Comparison of ENCODE assay signal across 1 cellular context in the genomic region with DNA sequence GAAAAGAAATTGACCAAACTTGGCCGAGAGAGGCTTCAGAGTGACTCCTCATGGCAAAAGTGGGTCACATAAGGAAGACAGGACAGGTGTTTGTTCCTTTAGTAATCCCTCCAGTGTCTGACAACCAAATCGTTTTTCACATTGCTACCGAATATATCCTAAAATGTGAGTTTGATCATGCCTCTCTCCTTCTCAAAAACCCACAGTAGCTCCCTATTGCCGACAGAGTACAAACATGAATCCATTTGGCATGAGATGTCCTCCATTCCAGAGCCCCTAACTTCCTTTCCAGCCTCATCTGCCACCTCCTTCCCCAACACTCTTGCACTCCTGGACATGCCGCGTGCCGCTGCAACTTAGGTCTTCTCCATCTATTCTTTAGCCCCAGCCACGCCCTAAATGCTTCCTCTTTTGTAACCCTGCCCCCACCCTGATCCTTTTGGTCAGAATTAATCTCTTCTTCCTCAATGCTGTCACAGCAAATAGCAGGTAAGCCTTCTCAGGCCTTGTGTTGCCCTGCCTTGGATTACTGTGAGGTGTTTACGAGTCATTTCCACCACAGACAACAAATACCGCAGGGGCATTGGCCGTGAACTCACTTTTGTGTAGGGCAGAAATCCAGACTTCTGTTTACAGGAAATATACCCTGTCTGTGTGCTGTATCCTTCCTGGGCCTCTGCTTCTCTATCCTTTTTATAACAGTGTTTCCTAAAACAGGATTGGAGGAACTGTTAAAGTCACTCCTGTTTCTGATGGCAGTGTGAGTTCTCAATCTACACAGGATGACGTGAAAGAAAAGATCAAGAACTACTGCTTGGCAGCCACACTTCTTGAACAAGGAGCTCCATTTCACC.
TF ChIP-seq lines count a peak whose summit lies in the region.

No MANE protein-coding gene starts in this region.

TF ChIP-seq in K562, 482 proteins besides CTCF, POLR2A, EP300 and RAD21 (continued from another document and continues in another):
- TF ChIP-seq, protein P1, sequence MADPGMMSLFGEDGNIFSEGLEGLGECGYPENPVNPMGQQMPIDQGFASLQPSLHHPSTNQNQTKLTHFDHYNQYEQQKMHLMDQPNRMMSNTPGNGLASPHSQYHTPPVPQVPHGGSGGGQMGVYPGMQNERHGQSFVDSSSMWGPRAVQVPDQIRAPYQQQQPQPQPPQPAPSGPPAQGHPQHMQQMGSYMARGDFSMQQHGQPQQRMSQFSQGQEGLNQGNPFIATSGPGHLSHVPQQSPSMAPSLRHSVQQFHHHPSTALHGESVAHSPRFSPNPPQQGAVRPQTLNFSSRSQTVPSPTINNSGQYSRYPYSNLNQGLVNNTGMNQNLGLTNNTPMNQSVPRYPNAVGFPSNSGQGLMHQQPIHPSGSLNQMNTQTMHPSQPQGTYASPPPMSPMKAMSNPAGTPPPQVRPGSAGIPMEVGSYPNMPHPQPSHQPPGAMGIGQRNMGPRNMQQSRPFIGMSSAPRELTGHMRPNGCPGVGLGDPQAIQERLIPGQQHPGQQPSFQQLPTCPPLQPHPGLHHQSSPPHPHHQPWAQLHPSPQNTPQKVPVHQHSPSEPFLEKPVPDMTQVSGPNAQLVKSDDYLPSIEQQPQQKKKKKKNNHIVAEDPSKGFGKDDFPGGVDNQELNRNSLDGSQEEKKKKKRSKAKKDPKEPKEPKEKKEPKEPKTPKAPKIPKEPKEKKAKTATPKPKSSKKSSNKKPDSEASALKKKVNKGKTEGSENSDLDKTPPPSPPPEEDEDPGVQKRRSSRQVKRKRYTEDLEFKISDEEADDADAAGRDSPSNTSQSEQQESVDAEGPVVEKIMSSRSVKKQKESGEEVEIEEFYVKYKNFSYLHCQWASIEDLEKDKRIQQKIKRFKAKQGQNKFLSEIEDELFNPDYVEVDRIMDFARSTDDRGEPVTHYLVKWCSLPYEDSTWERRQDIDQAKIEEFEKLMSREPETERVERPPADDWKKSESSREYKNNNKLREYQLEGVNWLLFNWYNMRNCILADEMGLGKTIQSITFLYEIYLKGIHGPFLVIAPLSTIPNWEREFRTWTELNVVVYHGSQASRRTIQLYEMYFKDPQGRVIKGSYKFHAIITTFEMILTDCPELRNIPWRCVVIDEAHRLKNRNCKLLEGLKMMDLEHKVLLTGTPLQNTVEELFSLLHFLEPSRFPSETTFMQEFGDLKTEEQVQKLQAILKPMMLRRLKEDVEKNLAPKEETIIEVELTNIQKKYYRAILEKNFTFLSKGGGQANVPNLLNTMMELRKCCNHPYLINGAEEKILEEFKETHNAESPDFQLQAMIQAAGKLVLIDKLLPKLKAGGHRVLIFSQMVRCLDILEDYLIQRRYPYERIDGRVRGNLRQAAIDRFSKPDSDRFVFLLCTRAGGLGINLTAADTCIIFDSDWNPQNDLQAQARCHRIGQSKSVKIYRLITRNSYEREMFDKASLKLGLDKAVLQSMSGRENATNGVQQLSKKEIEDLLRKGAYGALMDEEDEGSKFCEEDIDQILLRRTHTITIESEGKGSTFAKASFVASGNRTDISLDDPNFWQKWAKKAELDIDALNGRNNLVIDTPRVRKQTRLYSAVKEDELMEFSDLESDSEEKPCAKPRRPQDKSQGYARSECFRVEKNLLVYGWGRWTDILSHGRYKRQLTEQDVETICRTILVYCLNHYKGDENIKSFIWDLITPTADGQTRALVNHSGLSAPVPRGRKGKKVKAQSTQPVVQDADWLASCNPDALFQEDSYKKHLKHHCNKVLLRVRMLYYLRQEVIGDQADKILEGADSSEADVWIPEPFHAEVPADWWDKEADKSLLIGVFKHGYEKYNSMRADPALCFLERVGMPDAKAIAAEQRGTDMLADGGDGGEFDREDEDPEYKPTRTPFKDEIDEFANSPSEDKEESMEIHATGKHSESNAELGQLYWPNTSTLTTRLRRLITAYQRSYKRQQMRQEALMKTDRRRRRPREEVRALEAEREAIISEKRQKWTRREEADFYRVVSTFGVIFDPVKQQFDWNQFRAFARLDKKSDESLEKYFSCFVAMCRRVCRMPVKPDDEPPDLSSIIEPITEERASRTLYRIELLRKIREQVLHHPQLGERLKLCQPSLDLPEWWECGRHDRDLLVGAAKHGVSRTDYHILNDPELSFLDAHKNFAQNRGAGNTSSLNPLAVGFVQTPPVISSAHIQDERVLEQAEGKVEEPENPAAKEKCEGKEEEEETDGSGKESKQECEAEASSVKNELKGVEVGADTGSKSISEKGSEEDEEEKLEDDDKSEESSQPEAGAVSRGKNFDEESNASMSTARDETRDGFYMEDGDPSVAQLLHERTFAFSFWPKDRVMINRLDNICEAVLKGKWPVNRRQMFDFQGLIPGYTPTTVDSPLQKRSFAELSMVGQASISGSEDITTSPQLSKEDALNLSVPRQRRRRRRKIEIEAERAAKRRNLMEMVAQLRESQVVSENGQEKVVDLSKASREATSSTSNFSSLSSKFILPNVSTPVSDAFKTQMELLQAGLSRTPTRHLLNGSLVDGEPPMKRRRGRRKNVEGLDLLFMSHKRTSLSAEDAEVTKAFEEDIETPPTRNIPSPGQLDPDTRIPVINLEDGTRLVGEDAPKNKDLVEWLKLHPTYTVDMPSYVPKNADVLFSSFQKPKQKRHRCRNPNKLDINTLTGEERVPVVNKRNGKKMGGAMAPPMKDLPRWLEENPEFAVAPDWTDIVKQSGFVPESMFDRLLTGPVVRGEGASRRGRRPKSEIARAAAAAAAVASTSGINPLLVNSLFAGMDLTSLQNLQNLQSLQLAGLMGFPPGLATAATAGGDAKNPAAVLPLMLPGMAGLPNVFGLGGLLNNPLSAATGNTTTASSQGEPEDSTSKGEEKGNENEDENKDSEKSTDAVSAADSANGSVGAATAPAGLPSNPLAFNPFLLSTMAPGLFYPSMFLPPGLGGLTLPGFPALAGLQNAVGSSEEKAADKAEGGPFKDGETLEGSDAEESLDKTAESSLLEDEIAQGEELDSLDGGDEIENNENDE (IDR thresholded peaks at IDR 0.05; ENCODE audit: low read depth, low read length), result no peak
- TF ChIP-seq TAF7 (tag; IDR thresholded peaks at IDR 0.05) (no peak), ZNF23 (CRISPR knock-in tag; IDR thresholded peaks at IDR 0.05) (no peak), RBM25 (IDR thresholded peaks at IDR 0.05; ENCODE audit: low read depth, low read length, severe bottlenecking) (peak; percentile 61), FOXK1 (CRISPR knock-in tag; IDR thresholded peaks at IDR 0.05; ENCODE audit: borderline replicate concordance) (no peak), STAG1 (CRISPR knock-in tag; IDR thresholded peaks at IDR 0.05; ENCODE audit: borderline replicate concordance) (no peak), ZNF436 (CRISPR knock-in tag; IDR thresholded peaks at IDR 0.05) (no peak), HEY1 (CRISPR knock-in tag; IDR thresholded peaks at IDR 0.05; ENCODE audit: borderline replicate concordance) (no peak), HMG20A (CRISPR knock-in tag; conservative IDR thresholded peaks at IDR 0.05) (no peak), FOS (IDR thresholded peaks at IDR 0.05; ENCODE audit: extremely low read depth, insufficient read length) (no peak), ZBTB7A (IDR thresholded peaks at IDR 0.05; ENCODE audit: borderline replicate concordance, control insufficient read depth, low read depth, low read length) (no peak), ZNF561 (CRISPR knock-in tag; conservative IDR thresholded peaks at IDR 0.05) (no peak), SMC3 (conservative IDR thresholded peaks at IDR 0.05; ENCODE audit: insufficient read depth, low read depth, low read length) (no peak), MEIS2 (IDR thresholded peaks at IDR 0.05; ENCODE audit: partially characterized antibody) (peak; percentile 12), KDM1A (IDR thresholded peaks at IDR 0.05) (peak in 1 of 2 experiments; percentile 21; a peak in 1 of 4 replicates), SLC30A9 (CRISPR knock-in tag; IDR thresholded peaks at IDR 0.05) (no peak), ZNF197 (CRISPR knock-in tag; IDR thresholded peaks at IDR 0.05; ENCODE audit: low read depth) (no peak), ZNF41 (CRISPR knock-in tag; conservative IDR thresholded peaks at IDR 0.05) (no peak), TCF7L2 (IDR thresholded peaks at IDR 0.05; ENCODE audit: low read depth, low read length) (no peak), HDGF (IDR thresholded peaks at IDR 0.05) (no peak), BMI1 (IDR thresholded peaks at IDR 0.05; ENCODE audit: low read length) (no peak), CBX5 (IDR thresholded peaks at IDR 0.05; ENCODE audit: borderline replicate concordance, low read depth) (no peak), ELF4 (CRISPR knock-in tag; IDR thresholded peaks at IDR 0.05) (no peak), PYGO2 (tag; IDR thresholded peaks at IDR 0.05) (no peak)
- TF ChIP-seq, protein P2, sequence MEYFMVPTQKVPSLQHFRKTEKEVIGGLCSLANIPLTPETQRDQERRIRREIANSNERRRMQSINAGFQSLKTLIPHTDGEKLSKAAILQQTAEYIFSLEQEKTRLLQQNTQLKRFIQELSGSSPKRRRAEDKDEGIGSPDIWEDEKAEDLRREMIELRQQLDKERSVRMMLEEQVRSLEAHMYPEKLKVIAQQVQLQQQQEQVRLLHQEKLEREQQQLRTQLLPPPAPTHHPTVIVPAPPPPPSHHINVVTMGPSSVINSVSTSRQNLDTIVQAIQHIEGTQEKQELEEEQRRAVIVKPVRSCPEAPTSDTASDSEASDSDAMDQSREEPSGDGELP (CRISPR knock-in tag; IDR thresholded peaks at IDR 0.05; ENCODE audit: borderline replicate concordance), result no peak
- TF ChIP-seq, protein P3, sequence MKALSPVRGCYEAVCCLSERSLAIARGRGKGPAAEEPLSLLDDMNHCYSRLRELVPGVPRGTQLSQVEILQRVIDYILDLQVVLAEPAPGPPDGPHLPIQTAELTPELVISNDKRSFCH (CRISPR knock-in tag; IDR thresholded peaks at IDR 0.05), result no peak
- TF ChIP-seq, protein P3 (tag; IDR thresholded peaks at IDR 0.05), result no peak
- TF ChIP-seq, protein P4, sequence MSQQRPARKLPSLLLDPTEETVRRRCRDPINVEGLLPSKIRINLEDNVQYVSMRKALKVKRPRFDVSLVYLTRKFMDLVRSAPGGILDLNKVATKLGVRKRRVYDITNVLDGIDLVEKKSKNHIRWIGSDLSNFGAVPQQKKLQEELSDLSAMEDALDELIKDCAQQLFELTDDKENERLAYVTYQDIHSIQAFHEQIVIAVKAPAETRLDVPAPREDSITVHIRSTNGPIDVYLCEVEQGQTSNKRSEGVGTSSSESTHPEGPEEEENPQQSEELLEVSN (IDR thresholded peaks at IDR 0.05; ENCODE audit: borderline replicate concordance in 1 of 2, extremely low read depth in 1 of 2, insufficient read depth in 1 of 2, insufficient read length in 1 of 2, low read depth in 1 of 2, low read length in 1 of 2, poor library complexity in 1 of 2, severe bottlenecking in 1 of 2), result peak in 1 of 2 experiments; percentile 19
- TF ChIP-seq, protein P5, sequence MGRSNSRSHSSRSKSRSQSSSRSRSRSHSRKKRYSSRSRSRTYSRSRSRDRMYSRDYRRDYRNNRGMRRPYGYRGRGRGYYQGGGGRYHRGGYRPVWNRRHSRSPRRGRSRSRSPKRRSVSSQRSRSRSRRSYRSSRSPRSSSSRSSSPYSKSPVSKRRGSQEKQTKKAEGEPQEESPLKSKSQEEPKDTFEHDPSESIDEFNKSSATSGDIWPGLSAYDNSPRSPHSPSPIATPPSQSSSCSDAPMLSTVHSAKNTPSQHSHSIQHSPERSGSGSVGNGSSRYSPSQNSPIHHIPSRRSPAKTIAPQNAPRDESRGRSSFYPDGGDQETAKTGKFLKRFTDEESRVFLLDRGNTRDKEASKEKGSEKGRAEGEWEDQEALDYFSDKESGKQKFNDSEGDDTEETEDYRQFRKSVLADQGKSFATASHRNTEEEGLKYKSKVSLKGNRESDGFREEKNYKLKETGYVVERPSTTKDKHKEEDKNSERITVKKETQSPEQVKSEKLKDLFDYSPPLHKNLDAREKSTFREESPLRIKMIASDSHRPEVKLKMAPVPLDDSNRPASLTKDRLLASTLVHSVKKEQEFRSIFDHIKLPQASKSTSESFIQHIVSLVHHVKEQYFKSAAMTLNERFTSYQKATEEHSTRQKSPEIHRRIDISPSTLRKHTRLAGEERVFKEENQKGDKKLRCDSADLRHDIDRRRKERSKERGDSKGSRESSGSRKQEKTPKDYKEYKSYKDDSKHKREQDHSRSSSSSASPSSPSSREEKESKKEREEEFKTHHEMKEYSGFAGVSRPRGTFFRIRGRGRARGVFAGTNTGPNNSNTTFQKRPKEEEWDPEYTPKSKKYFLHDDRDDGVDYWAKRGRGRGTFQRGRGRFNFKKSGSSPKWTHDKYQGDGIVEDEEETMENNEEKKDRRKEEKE (IDR thresholded peaks at IDR 0.05; ENCODE audit: borderline replicate concordance in 1 of 2, control insufficient read depth in 1 of 2, low read depth in 2 of 2, low read length in 1 of 2), result no peak
- TF ChIP-seq, protein P6, sequence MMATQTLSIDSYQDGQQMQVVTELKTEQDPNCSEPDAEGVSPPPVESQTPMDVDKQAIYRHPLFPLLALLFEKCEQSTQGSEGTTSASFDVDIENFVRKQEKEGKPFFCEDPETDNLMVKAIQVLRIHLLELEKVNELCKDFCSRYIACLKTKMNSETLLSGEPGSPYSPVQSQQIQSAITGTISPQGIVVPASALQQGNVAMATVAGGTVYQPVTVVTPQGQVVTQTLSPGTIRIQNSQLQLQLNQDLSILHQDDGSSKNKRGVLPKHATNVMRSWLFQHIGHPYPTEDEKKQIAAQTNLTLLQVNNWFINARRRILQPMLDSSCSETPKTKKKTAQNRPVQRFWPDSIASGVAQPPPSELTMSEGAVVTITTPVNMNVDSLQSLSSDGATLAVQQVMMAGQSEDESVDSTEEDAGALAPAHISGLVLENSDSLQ (IDR thresholded peaks at IDR 0.05), result no peak
- TF ChIP-seq, protein P7, sequence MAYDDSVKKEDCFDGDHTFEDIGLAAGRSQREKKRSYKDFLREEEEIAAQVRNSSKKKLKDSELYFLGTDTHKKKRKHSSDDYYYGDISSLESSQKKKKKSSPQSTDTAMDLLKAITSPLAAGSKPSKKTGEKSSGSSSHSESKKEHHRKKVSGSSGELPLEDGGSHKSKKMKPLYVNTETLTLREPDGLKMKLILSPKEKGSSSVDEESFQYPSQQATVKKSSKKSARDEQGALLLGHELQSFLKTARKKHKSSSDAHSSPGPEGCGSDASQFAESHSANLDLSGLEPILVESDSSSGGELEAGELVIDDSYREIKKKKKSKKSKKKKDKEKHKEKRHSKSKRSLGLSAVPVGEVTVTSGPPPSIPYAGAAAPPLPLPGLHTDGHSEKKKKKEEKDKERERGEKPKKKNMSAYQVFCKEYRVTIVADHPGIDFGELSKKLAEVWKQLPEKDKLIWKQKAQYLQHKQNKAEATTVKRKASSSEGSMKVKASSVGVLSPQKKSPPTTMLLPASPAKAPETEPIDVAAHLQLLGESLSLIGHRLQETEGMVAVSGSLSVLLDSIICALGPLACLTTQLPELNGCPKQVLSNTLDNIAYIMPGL (CRISPR knock-in tag; IDR thresholded peaks at IDR 0.05), result no peak
